In the genomic region with DNA sequence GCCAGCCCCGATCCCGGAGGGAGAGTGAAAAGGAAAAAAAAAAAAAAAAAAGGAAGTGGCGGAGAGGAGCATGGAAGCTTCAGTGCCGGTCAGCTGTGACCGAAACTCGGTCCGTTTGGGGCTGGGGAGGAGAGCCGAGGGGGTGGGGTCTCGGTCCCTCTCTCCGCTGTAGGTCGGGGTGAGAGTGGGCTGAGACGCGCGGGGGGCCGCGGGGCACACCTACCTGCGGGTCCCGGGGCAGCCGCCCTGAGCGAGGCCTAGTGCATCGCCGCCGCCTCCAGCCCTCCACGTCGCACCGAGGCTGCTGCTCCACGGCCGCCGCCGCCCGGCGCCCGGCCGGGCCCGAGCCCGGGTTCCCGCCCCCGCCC, we compare ENCODE assay signal across 1 cellular context.
TF ChIP-seq lines count a peak whose summit lies in the region.

No MANE protein-coding gene starts in this region.

TF ChIP-seq in H1, 55 proteins besides CTCF, POLR2A, EP300 and RAD21:
- 0 out of 2 replicates have a peak, but pooled peaks have one; percentile 16 for TF ChIP-seq RBBP5 (IDR thresholded peaks at IDR 0.05; ENCODE audit: borderline replicate concordance, low read depth, low read length)
- no peak for TF ChIP-seq PHF8 (conservative IDR thresholded peaks at IDR 0.05; ENCODE audit: low read depth, low read length)
- peak; percentile 45 for TF ChIP-seq KDM4A (IDR thresholded peaks at IDR 0.05; ENCODE audit: low read depth, low read length, severe bottlenecking)
TF ChIP-seq in H1: peak in this region for 2.
